1 cellular context compared by ENCODE assay signal in genomic region chr5:124580925-124581821, GRCh38.
TF ChIP-seq lines count a peak whose summit lies in the region.

No MANE protein-coding gene starts in this region.

TF ChIP-seq in neural cell, 6 proteins besides CTCF, POLR2A, EP300 and RAD21 (continued from another document):
- TF ChIP-seq MXI1 (conservative IDR thresholded peaks at IDR 0.05; ENCODE audit: poor library complexity, severe bottlenecking) (no peak), SMC3 (conservative IDR thresholded peaks at IDR 0.05; ENCODE audit: poor library complexity) (no peak), TAF1 (IDR thresholded peaks at IDR 0.05; ENCODE audit: low read depth) (no peak)
TF ChIP-seq in neural cell: peak in this region for 0.
